ENCODE assay signal across 10 cellular contexts in genomic region chr1:169924063-169924462, GRCh38.
"Had no signal": no experiment of that assay in that cellular context is flagged by ENCODE, and none has a peak within 500 bp of the region (broad histone marks: within the 10 kb centered on the region; RNA-seq: fewer than 3 reads in every experiment).

No MANE protein-coding gene starts in this region.

- DNase-seq: GM23248, GOT3, H7, H9, HCEC 1CT, HFFc6 had no signal

- FAIRE-seq: H1 had no signal

- H3K9ac ChIP-seq: GM23248 had no signal

- H3K4me2 ChIP-seq: GM23338 had no signal

- H3K27ac ChIP-seq: GM23248 had no signal

- H3K4me3 ChIP-seq: GM23248, GM23338, HAP-1 had no signal

- H3K9me3 Mint-ChIP-seq: GM23338, H9, HFFc6 had no signal

- H3K9me3 ChIP-seq: HAP-1 had no signal

- H3K4me1 Mint-ChIP-seq: GM23338, H9 had no signal

- H3K4me1 ChIP-seq: HAP-1 had no signal

- ATAC-seq: GM23338, HCT116 had no signal

- H2AFZ ChIP-seq: GM23248, GM23338 had no signal

- H3K36me3 ChIP-seq: HAP-1 had no signal

- H3K4me3 Mint-ChIP-seq: GM23338, H9, HFFc6 had no signal
